ENCODE assay signal across 23 cellular contexts in genomic region chr5:139058121-139058520, GRCh38.
DNase-seq lines count a peak whose midpoint lies in the region; ATAC-seq and TF ChIP-seq lines count a peak whose summit lies in the region.
"Had no signal": no experiment of that assay in that cellular context is flagged by ENCODE, and none has a peak within 500 bp of the region (broad histone marks: within the 10 kb centered on the region; RNA-seq: fewer than 3 reads in every experiment).

No MANE protein-coding gene starts in this region.

- in situ Hi-C loops in astrocyte of the cerebellum (cut with HindIII; ENCODE audit: low sequenced_read_pairs), result no loop called here

- DNase-seq in AG09309 (ENCODE audit: low read depth) (peak; percentile 47), LHCN-M2 (ENCODE audit: low read depth) (peak; percentile 48), astrocyte of the cerebellum (ENCODE audit: low read depth) (peak; percentile 67), glomerular visceral epithelial cell (ENCODE audit: extremely low spot score) (peak; percentile 58), left lung (no peak), pons (ENCODE audit: low spot score) (no peak), NCI-H69 (lab: John Stamatoyannopoulos, UW) (no peak)
- DNase-seq: activated CD8-positive, alpha-beta T cell treated with anti-CD3 and anti-CD28 coated beads, Interleukin-2, amount 10 ng/mL, durations not matched to agents 7 days and 5 days; activated T-cell treated with anti-CD3 and anti-CD28 coated beads, Interleukin-2, amount 50 U/mL, for 48 hours; brain microvascular endothelial cell; CD8-positive, alpha-beta memory T cell; cortex of kidney; left colon; NCI-H1436 treated with DMSO at 0.1 percent for 48 hours; NCI-H2171; NCI-H774; SK-N-SH; stimulated activated CD4-positive, alpha-beta T cell treated with anti-CD3 and anti-CD28 coated beads, Interleukin-12 subunit alpha, Interleukin-12 subunit beta, amount 100 ng/mL, for 4 hours; stimulated activated CD8-positive, alpha-beta memory T cell treated with anti-CD3 and anti-CD28 coated beads, Interleukin-4, amount 100 ng/mL, for 48 hours had no signal

- no peak overlapping the region for H3K4me3 ChIP-seq in AG09309 (ENCODE audit: control insufficient read depth, low read depth, low read length)
- H3K4me3 ChIP-seq in astrocyte of the cerebellum (ENCODE audit: low read depth, low read length), result no peak overlapping the region
- no peak overlapping the region for H3K4me3 ChIP-seq in left lung
- H3K4me3 ChIP-seq: neural progenitor cell had no signal

- peaks cover 8 to 23% of the 10 kb centered on the region in 2 donors for H3K4me1 ChIP-seq in left lung

- H3K27ac ChIP-seq in left lung, result no peak overlapping the region
- H3K27ac ChIP-seq: brain microvascular endothelial cell, KMS-11, neural progenitor cell had no signal

- H3K36me3 ChIP-seq in left lung, result no peaks in the 10 kb centered on the region
- H3K36me3 ChIP-seq: brain microvascular endothelial cell, neural progenitor cell had no signal

- H3K9me3 ChIP-seq in left lung, result no peaks in the 10 kb centered on the region
- H3K9me3 ChIP-seq: SK-N-SH had no signal

- intact Hi-C loops in left lung (cut with DNase I), result no loop called here

- ATAC-seq in left lung, result no peak
- ATAC-seq in HG03469 (IDR thresholded peaks at IDR 0.05; ENCODE audit: unreplicated experiment), result no peak
- ATAC-seq: activated CD8-positive, alpha-beta T cell treated with anti-CD3 and anti-CD28 coated beads, Interleukin-2, amount 10 ng/mL, durations not matched to agents 7 days and 5 days; left colon; Panc1 had no signal

- H3K27me3 ChIP-seq in left lung, result no peaks in the 10 kb centered on the region
- H3K27me3 ChIP-seq: brain microvascular endothelial cell, neural progenitor cell had no signal

- TF ChIP-seq CTCF in AG09309 (IDR thresholded peaks at IDR 0.05; ENCODE audit: control insufficient read depth, insufficient read depth, low read depth, low read length, missing control alignments), result no peak
- no peak for TF ChIP-seq CTCF in astrocyte of the cerebellum (IDR thresholded peaks at IDR 0.05; ENCODE audit: low read depth, low read length, missing control alignments)
- TF ChIP-seq CTCF in left lung (IDR thresholded peaks at IDR 0.05), result no peak

Comparison
In these comparisons a context has a peak if more than half of its experiments do, and no peak if none do; other contexts are left out.
1. DNase-seq: peak in AG09309 (single experiment), LHCN-M2 (single experiment), astrocyte of the cerebellum (single experiment) and glomerular visceral epithelial cell (single experiment); none in left lung (0 of 2), pons (single experiment) and NCI-H69 (single experiment).